ENCODE assay signal across 14 cellular contexts in genomic region chr2:1321297-1321696, GRCh38.
DNase-seq lines count a peak whose midpoint lies in the region; TF ChIP-seq lines count a peak whose summit lies in the region.
"Had no signal": no experiment of that assay in that cellular context is flagged by ENCODE, and none has a peak within 500 bp of the region (broad histone marks: within the 10 kb centered on the region; RNA-seq: fewer than 3 reads in every experiment).

No MANE protein-coding gene starts in this region.

- DNase-seq in Ammon's horn (ENCODE audit: low spot score): peak; percentile 61
- DNase-seq in anterior cingulate cortex (lab: John Stamatoyannopoulos, UW): peak in 31 of 58 donors; percentile 4 to 83 (median 38)
- peak; percentile 33 for DNase-seq in inferior parietal cortex (ENCODE audit: extremely low spot score)
- peak; percentile 39 for DNase-seq in putamen (ENCODE audit: low spot score)
- no peak for DNase-seq in NCI-H187 (lab: John Stamatoyannopoulos, UW)
- DNase-seq in NCI-H2081 treated with DMSO at 0.1 percent for 48 hours (lab: John Stamatoyannopoulos, UW): no peak
- DNase-seq in HEK293T (ENCODE audit: extremely low spot score): no peak
- DNase-seq: ACHN; C1 segment of cervical spinal cord; Calu3; CD4-positive, alpha-beta T cell; DMS 273 treated with DMSO at 0.1 percent for 48 hours; GOT3; H9 had no signal

- POLR2A ChIA-PET in HEK293T (lab: Yijun Ruan, JAX): no interaction called here

- CTCF ChIA-PET in HEK293T (lab: Yijun Ruan, JAX): no interaction called here

TF ChIP-seq in HEK293T, 16 proteins besides CTCF, POLR2A, EP300 and RAD21:
- no peak for TF ChIP-seq L3MBTL2 (conservative IDR thresholded peaks at IDR 0.05)

Comparison
In these comparisons a context has a peak if more than half of its experiments do, and no peak if none do; other contexts are left out.
1. DNase-seq: peak in Ammon's horn (single experiment), anterior cingulate cortex (31 of 58), inferior parietal cortex (single experiment) and putamen (single experiment); none in NCI-H187 (0 of 2), NCI-H2081 treated with DMSO at 0.1 percent for 48 hours (single experiment) and HEK293T (single experiment).